ENCODE assay signal across 1 cellular context in the genomic region with DNA sequence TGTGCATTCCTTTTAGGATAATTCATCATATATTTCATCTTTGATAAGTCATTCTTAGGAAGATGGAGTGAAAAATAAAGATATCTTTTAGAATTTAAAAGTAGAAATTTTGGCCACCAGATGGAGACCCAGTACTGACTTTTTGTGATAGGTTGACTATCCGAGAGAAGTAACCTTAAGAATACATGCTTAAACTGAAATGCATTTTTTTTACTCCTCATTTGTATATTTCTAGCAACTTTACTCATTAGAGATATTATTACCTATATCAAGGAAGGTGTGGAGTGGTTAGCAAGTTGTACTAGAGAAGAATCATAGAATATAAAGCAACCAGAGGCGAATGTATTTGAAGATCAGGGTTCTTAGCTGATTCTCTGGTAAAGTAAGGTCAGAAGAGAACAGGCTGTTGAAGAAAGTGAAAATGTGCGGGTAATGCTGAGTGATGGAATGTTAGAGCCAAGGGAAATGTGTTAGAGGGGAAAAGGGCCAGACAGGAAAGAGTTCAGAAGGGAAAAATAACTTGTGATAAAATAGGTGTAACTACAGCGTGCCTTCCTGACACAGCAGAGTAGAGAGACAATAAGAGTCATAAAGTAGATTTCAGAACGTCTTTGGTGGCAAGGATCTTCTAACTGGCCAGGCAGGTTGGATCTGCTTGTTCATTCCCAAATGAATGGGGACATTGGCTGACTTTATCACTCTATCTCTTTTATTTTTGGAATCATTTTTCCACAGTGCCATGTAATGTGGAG.
TF ChIP-seq lines count a peak whose summit lies in the region.

No MANE protein-coding gene starts in this region.

TF ChIP-seq in HepG2, 621 proteins besides CTCF, POLR2A, EP300 and RAD21:
- peak; percentile 70 for TF ChIP-seq STAG1 (CRISPR knock-in tag; IDR thresholded peaks at IDR 0.05)
- TF ChIP-seq SRY (CRISPR knock-in tag; IDR thresholded peaks at IDR 0.05), result no peak
TF ChIP-seq in HepG2: peak in this region for 1.
